Comparison of ENCODE assay signal across 16 cellular contexts in the genomic region with DNA sequence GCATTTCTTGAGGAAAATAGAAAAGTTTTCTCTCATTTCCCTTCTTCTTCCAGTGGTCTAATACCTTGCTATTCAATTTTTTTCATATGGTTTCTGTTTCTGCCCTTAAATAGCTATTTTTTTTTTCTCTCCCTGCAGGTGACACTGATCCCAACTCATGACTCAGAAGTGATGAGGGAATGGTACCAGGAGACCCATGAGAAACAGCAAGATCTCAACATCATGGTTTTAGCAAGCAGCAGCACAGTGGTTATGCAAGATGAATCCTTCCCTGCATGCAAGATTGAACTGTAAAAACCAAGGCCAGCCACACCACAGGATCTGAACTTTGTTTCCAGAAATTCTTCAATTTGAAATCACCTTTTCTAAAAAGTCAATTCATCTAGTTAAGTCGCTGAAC.
"Had no signal": no experiment of that assay in that cellular context is flagged by ENCODE, and none has a peak within 500 bp of the region (broad histone marks: within the 10 kb centered on the region; RNA-seq: fewer than 3 reads in every experiment).

No MANE protein-coding gene starts in this region.

- H3K36me3 ChIP-seq: colonic mucosa, uterus had no signal

- H3K27ac ChIP-seq: colonic mucosa, lower lobe of right lung, right atrium auricular region, stomach, uterus had no signal

- H3K27me3 ChIP-seq: colonic mucosa, right atrium auricular region, stomach, uterus had no signal

- ATAC-seq: activated T-helper 17 cell treated with anti-CD3 and anti-CD28 coated beads, Interleukin-2, amount 50 U/mL, for 72 hours; left cardiac atrium; lower lobe of right lung; naive thymus-derived CD4-positive, alpha-beta T cell had no signal

- H3K4me3 ChIP-seq: colonic mucosa, lower lobe of right lung, right atrium auricular region, stomach, uterus had no signal

- H3K9me3 ChIP-seq: colonic mucosa, lower lobe of right lung, right atrium auricular region, stomach, uterus had no signal

- H3K4me1 ChIP-seq: colonic mucosa, lower lobe of right lung, stomach, uterus had no signal

- DNase-seq: activated CD4-positive, alpha-beta T cell treated with anti-CD3 and anti-CD28 coated beads, Interleukin-2, amount 50 U/mL, for 1 hour; activated naive CD4-positive, alpha-beta T cell treated with anti-CD3 and anti-CD28 coated beads for 36 hours; activated T-cell treated with anti-CD3 and anti-CD28 coated beads for 4 hours; colonic mucosa; effector CD4-positive, alpha-beta T cell; hypothalamus; left cardiac atrium; lower lobe of right lung; midbrain; naive thymus-derived CD4-positive, alpha-beta T cell; small intestine; stomach; T-helper 2 cell; uterus had no signal
